In genomic region chr17:82076018-82076784, GRCh38 we compare ENCODE assay signal across 1 cellular context.
TF ChIP-seq lines count a peak whose summit lies in the region.

No MANE protein-coding gene starts in this region.

TF ChIP-seq in HepG2, 621 proteins besides CTCF, POLR2A, EP300 and RAD21 (continued from another document and continues in another):
- 0 out of 2 replicates have a peak, but pooled peaks have one; percentile 6 for TF ChIP-seq THAP9 (CRISPR knock-in tag; IDR thresholded peaks at IDR 0.05; ENCODE audit: borderline replicate concordance)
- 0 out of 2 replicates have a peak, but pooled peaks have one; percentile 39 for TF ChIP-seq PITX1 (CRISPR knock-in tag; IDR thresholded peaks at IDR 0.05)
- TF ChIP-seq KLF15 (CRISPR knock-in tag; IDR thresholded peaks at IDR 0.05; ENCODE audit: borderline replicate concordance) = no peak
- 0 out of 2 replicates have a peak, but pooled peaks have one; percentile 12 for TF ChIP-seq REXO4 (CRISPR knock-in tag; IDR thresholded peaks at IDR 0.05; ENCODE audit: borderline replicate concordance)
- no peak for TF ChIP-seq ZBTB43 (CRISPR knock-in tag; conservative IDR thresholded peaks at IDR 0.05)
- TF ChIP-seq RBFOX2 (IDR thresholded peaks at IDR 0.05; ENCODE audit: low read depth, low read length) = 0 out of 2 replicates have a peak, but pooled peaks have one; percentile 13
- peak; percentile 43; the same call in 1 of the 2 replicates for TF ChIP-seq POLR2AphosphoS2 (IDR thresholded peaks at IDR 0.05; ENCODE audit: low read depth, low read length)
- TF ChIP-seq TOPORS (CRISPR knock-in tag; IDR thresholded peaks at IDR 0.05) = peak; percentile 67; the same call in 1 of the 2 replicates
- TF ChIP-seq ZNF225 (CRISPR knock-in tag; IDR thresholded peaks at IDR 0.05) = no peak
- peak; percentile 41; the same call in 1 of the 2 replicates for TF ChIP-seq REPIN1 (CRISPR knock-in tag; IDR thresholded peaks at IDR 0.05; ENCODE audit: borderline replicate concordance, low read depth)
- no peak for TF ChIP-seq ZNF766 (CRISPR knock-in tag; IDR thresholded peaks at IDR 0.05; ENCODE audit: borderline replicate concordance)
- 0 out of 2 replicates have a peak, but pooled peaks have one; percentile 34 for TF ChIP-seq ZNF503 (CRISPR knock-in tag; IDR thresholded peaks at IDR 0.05)
- TF ChIP-seq ZNF776 (CRISPR knock-in tag; IDR thresholded peaks at IDR 0.05) = 0 out of 2 replicates have a peak, but pooled peaks have one; percentile 47
- peak; percentile 77; the same call in 1 of the 2 replicates for TF ChIP-seq ZNF101 (CRISPR knock-in tag; IDR thresholded peaks at IDR 0.05; ENCODE audit: borderline replicate concordance, low read depth)
- no peak for TF ChIP-seq ZNF616 (CRISPR knock-in tag; IDR thresholded peaks at IDR 0.05; ENCODE audit: low read depth)
- no peak for TF ChIP-seq ELK4 (CRISPR knock-in tag; IDR thresholded peaks at IDR 0.05; ENCODE audit: borderline replicate concordance)
- TF ChIP-seq GATA4 (IDR thresholded peaks at IDR 0.05; ENCODE audit: borderline replicate concordance, low read depth) = no peak
- TF ChIP-seq ZNF230 (CRISPR knock-in tag; IDR thresholded peaks at IDR 0.05) = 0 out of 2 replicates have a peak, but pooled peaks have one; percentile 40
- TF ChIP-seq ZNF430 (CRISPR knock-in tag; IDR thresholded peaks at IDR 0.05) = peak; percentile 30; the same call in 1 of the 2 replicates
- peak; percentile 39; the same call in 1 of the 2 replicates for TF ChIP-seq ESRRA (CRISPR knock-in tag; IDR thresholded peaks at IDR 0.05; ENCODE audit: low read depth)
- no peak for TF ChIP-seq ZBTB39 (CRISPR knock-in tag; IDR thresholded peaks at IDR 0.05)
- TF ChIP-seq ZNF317 (CRISPR knock-in tag; IDR thresholded peaks at IDR 0.05) = 0 out of 2 replicates have a peak, but pooled peaks have one; percentile 33
- TF ChIP-seq SMARCE1 (IDR thresholded peaks at IDR 0.05; ENCODE audit: borderline replicate concordance) = no peak
- TF ChIP-seq HMGA1 (CRISPR knock-in tag; conservative IDR thresholded peaks at IDR 0.05) = no peak
- 0 out of 2 replicates have a peak, but pooled peaks have one; percentile 33 for TF ChIP-seq ZBTB37 (CRISPR knock-in tag; IDR thresholded peaks at IDR 0.05)
- TF ChIP-seq ZNF318 (CRISPR knock-in tag; IDR thresholded peaks at IDR 0.05) = 0 out of 2 replicates have a peak, but pooled peaks have one; percentile 5
- 0 out of 2 replicates have a peak, but pooled peaks have one; percentile 7 for TF ChIP-seq ZNF788 (CRISPR knock-in tag; IDR thresholded peaks at IDR 0.05; ENCODE audit: borderline replicate concordance)
- peak; percentile 63; the same call in 1 of the 2 replicates for TF ChIP-seq ZNF768 (CRISPR knock-in tag; IDR thresholded peaks at IDR 0.05)
- TF ChIP-seq ZNF441 (CRISPR knock-in tag; IDR thresholded peaks at IDR 0.05; ENCODE audit: borderline replicate concordance) = peak; percentile 91
- TF ChIP-seq NCOA5 (CRISPR knock-in tag; IDR thresholded peaks at IDR 0.05) = peak; percentile 36; the same call in 1 of the 2 replicates
- peak; percentile 17 for TF ChIP-seq SRSF4 (IDR thresholded peaks at IDR 0.05; ENCODE audit: low read depth, low read length, poor library complexity, severe bottlenecking)
- TF ChIP-seq ATRX (CRISPR knock-in tag; IDR thresholded peaks at IDR 0.05; ENCODE audit: borderline replicate concordance) = no peak
- 0 out of 2 replicates have a peak, but pooled peaks have one; percentile 38 for TF ChIP-seq ZNF138 (CRISPR knock-in tag; IDR thresholded peaks at IDR 0.05; ENCODE audit: low read depth)
- no peak for TF ChIP-seq IRF2 (CRISPR knock-in tag; IDR thresholded peaks at IDR 0.05)
- TF ChIP-seq NR0B2 (CRISPR knock-in tag; IDR thresholded peaks at IDR 0.05) = 0 out of 2 replicates have a peak, but pooled peaks have one; percentile 17
- no peak for TF ChIP-seq KDM1A (CRISPR knock-in tag; IDR thresholded peaks at IDR 0.05)
- TF ChIP-seq TFDP1 (CRISPR knock-in tag; IDR thresholded peaks at IDR 0.05; ENCODE audit: borderline replicate concordance) = no peak
